Comparison of ENCODE assay signal across 22 cellular contexts in genomic region chr7:55212838-55213237, GRCh38.
DNase-seq lines count a peak whose midpoint lies in the region; ATAC-seq, FAIRE-seq and TF ChIP-seq lines count a peak whose summit lies in the region.
"Had no signal": no experiment of that assay in that cellular context is flagged by ENCODE, and none has a peak within 500 bp of the region (broad histone marks: within the 10 kb centered on the region; RNA-seq: fewer than 3 reads in every experiment).

No MANE protein-coding gene starts in this region.

- H3K23ac ChIP-seq in IMR-90 (ENCODE audit: low read depth, low read length) = no peak overlapping the region

- H2BK15ac ChIP-seq in IMR-90 (ENCODE audit: low read depth, low read length) = no peak overlapping the region

- no peaks in the 10 kb centered on the region for H3K27me3 ChIP-seq in IMR-90 (ENCODE audit: control insufficient read depth, insufficient read depth, low read length)
- H3K27me3 ChIP-seq in endothelial cell of umbilical vein (ENCODE audit: control insufficient read depth in 2 of 2, insufficient read depth in 2 of 2, low read length in 2 of 2) = peaks cover 0 to 2% of the 10 kb centered on the region in 2 experiments
- no peaks in the 10 kb centered on the region for H3K27me3 ChIP-seq in lower lobe of right lung (ENCODE audit: low read depth)
- no peaks in the 10 kb centered on the region for H3K27me3 ChIP-seq in PC-9 (ENCODE audit: insufficient read depth, low read depth)
- H3K27me3 ChIP-seq: right atrium auricular region had no signal

- H2AK9ac ChIP-seq in IMR-90 (replicated peaks; ENCODE audit: low read depth, low read length, poor library complexity) = no peak overlapping the region

- no peak overlapping the region for H3K9ac ChIP-seq in IMR-90 (ENCODE audit: low read depth, low read length)
- H3K9ac ChIP-seq in endothelial cell of umbilical vein (replicated peaks; ENCODE audit: extremely low read depth, insufficient read depth, low read length) = no peak overlapping the region

- in situ Hi-C loops in IMR-90 (cut with MboI; ENCODE audit: low sequenced_read_pairs) = no loop called here

- FAIRE-seq in endothelial cell of umbilical vein (lab: Jason Lieb, UNC) = peak; percentile 87
- FAIRE-seq: H1, kidney had no signal

- H2AFZ ChIP-seq in IMR-90 (replicated peaks; ENCODE audit: low read length, poor library complexity) (no peak overlapping the region), endothelial cell of umbilical vein (ENCODE audit: low read depth, low read length) (peak overlapping the region; percentile 2), PC-9 (no peak overlapping the region)

- no peak overlapping the region for H2BK20ac ChIP-seq in IMR-90 (ENCODE audit: low read depth, low read length)

- CTCF ChIA-PET in IMR-90 (lab: Yijun Ruan, JAX) (interaction anchor here (0.6 kb wide), 1 partner anchor 109 kb away, joined by 3 read pairs; no protein-coding TSS in a partner anchor), endothelial cell of umbilical vein (lab: Charles Lee) (interaction anchor here (0.8 to 2.1 kb wide), 12 partner anchors 10 to 439 kb away, joined by 3 to 12 read pairs (median 4); partner anchors contain the start of gene EGFR), PC-9 (lab: Charles Lee) (no interaction called here)

- TF ChIP-seq POLR2A in IMR-90 (IDR thresholded peaks at IDR 0.05; ENCODE audit: low read depth, low read length) = no peak
- TF ChIP-seq POLR2A in endothelial cell of umbilical vein (IDR thresholded peaks at IDR 0.05; ENCODE audit: low read depth, low read length) = no peak

- H2BK5ac ChIP-seq in IMR-90 (ENCODE audit: low read depth, low read length, poor library complexity, severe bottlenecking) = no peak overlapping the region

- dilution Hi-C loops in IMR-90 (cut with HindIII; ENCODE audit: low sequenced_read_pairs, unreplicated experiment) (no loop called here), endothelial cell of umbilical vein (cut with MboI; ENCODE audit: extremely low pct_ligation_motif_present, low sequenced_read_pairs) (no loop called here)

- H3K9me2 ChIP-seq in PC-9 (ENCODE audit: insufficient read depth) = no peaks in the 10 kb centered on the region

- H4K91ac ChIP-seq in IMR-90 (ENCODE audit: insufficient read depth, low read depth, low read length) = peak overlapping the region; percentile 41; the same call in 1 of the 2 replicates

- no peak for TF ChIP-seq RAD21 in IMR-90 (IDR thresholded peaks at IDR 0.05; ENCODE audit: low read length)

- ATAC-seq in IMR-90 (ENCODE audit: low read depth) = no peak
- peak; percentile 27 to 30 for ATAC-seq in lower lobe of right lung
- ATAC-seq in HG03378 (IDR thresholded peaks at IDR 0.05; ENCODE audit: unreplicated experiment) = no peak
- ATAC-seq: activated CD8-positive, alpha-beta memory T cell treated with anti-CD3 and anti-CD28 coated beads, Interleukin-2, amount 10 ng/mL, durations not matched to agents 7 days and 5 days had no signal

- POLR2A ChIA-PET in IMR-90 (lab: Charles Lee; ENCODE audit: unreplicated experiment) (no interaction called here), endothelial cell of umbilical vein (lab: Charles Lee) (no interaction called here), PC-9 (lab: Charles Lee; ENCODE audit: unreplicated experiment) (interaction anchor here (0.5 to 0.6 kb wide), 2 partner anchors 42 to 102 kb away, joined by 3 read pairs; no protein-coding TSS in a partner anchor)

- H3K79me2 ChIP-seq in endothelial cell of umbilical vein (ENCODE audit: control insufficient read depth, insufficient read depth, low read length) (no peaks in the 10 kb centered on the region), PC-9 (ENCODE audit: low read depth) (no peaks in the 10 kb centered on the region)

- peaks cover 47% of the 10 kb centered on the region for H3F3A ChIP-seq in PC-9 (ENCODE audit: insufficient read depth, low read depth)

- no peak overlapping the region for H2BK120ac ChIP-seq in IMR-90 (ENCODE audit: low read depth, low read length)

- no peak overlapping the region for H3K14ac ChIP-seq in IMR-90 (replicated peaks; ENCODE audit: low read depth, low read length)

- H3K9me1 ChIP-seq in IMR-90 (ENCODE audit: insufficient read depth, low read length) (peaks cover 26% of the 10 kb centered on the region), endothelial cell of umbilical vein (replicated peaks; ENCODE audit: control insufficient read depth, extremely low read depth, insufficient read depth, low read length) (no peaks in the 10 kb centered on the region)

- peaks cover 4 to 22% of the 10 kb centered on the region in 2 experiments; a peak in 2 of 4 replicates for H3K79me1 ChIP-seq in IMR-90 (ENCODE audit: low read depth in 1 of 2, low read length in 2 of 2)

- H3K4me2 ChIP-seq in IMR-90 (ENCODE audit: low read depth, low read length) (no peak overlapping the region), endothelial cell of umbilical vein (ENCODE audit: insufficient read depth, low read length) (no peak overlapping the region), PC-9 (no peak overlapping the region)

- intact Hi-C loops in IMR-90 (cut with micrococcal nuclease) = loop anchor here (5.0 kb wide), 1 partner anchor 34 kb away; no protein-coding TSS in a partner anchor
- intact Hi-C loops in endothelial cell of umbilical vein (cut with micrococcal nuclease) = no loop called here
- intact Hi-C loops in lower lobe of right lung (cut with DNase I) = no loop called here
- intact Hi-C loops in PC-9 (cut with micrococcal nuclease; ENCODE audit: unreplicated experiment) = no loop called here

- WGBS in IMR-90 (ENCODE audit: extremely low coverage in 2 of 2, insufficient read length in 1 of 2), 2 experiments = 92% methylated on average over 5 of the region's 10 CpGs; no CpG with 5 or more reads in 1 of the 2 experiments

- H3K56ac ChIP-seq in IMR-90 (ENCODE audit: extremely low read depth, insufficient read depth, low read length) = no peak overlapping the region

- BruUV-seq in IMR-90 (replicated peaks; lab: Mats Ljungman, UMichigan) = no TSS peak
- no TSS peak for BruUV-seq in endothelial cell of umbilical vein (replicated peaks; lab: Mats Ljungman, UMichigan)
- no TSS peak for BruUV-seq in PC-9 (replicated peaks; lab: Mats Ljungman, UMichigan)

- H4K20me1 ChIP-seq in IMR-90 (ENCODE audit: insufficient read depth, low read length) (no peaks in the 10 kb centered on the region), endothelial cell of umbilical vein (replicated peaks; ENCODE audit: control insufficient read depth, extremely low read depth, insufficient read depth, low read length) (no peaks in the 10 kb centered on the region), PC-9 (ENCODE audit: insufficient read depth) (peaks cover 11% of the 10 kb centered on the region; the same call in 1 of the 2 replicates)

- H3K4me3 ChIP-seq in AG10803 (ENCODE audit: low read length) = no peak overlapping the region
- no peak overlapping the region for H3K4me3 ChIP-seq in IMR-90 (ENCODE audit: insufficient read depth, low read depth, low read length)
- no peak overlapping the region for H3K4me3 ChIP-seq in endothelial cell of umbilical vein (replicated peaks in 1 of 3; ENCODE audit: insufficient read depth in 1 of 3, low read depth in 1 of 3, low read length in 3 of 3)
- no peak overlapping the region for H3K4me3 ChIP-seq in lower lobe of right lung
- H3K4me3 ChIP-seq in PC-9 = no peak overlapping the region
- H3K4me3 ChIP-seq: right atrium auricular region had no signal

- H3K4me1 ChIP-seq in IMR-90 (ENCODE audit: control insufficient read depth, insufficient read depth, low read length) (peaks cover 24% of the 10 kb centered on the region), endothelial cell of umbilical vein (ENCODE audit: control insufficient read depth, extremely low read depth, insufficient read depth, low read length) (peaks cover 8% of the 10 kb centered on the region), lower lobe of right lung (peaks cover 6% of the 10 kb centered on the region), PC-9 (replicated peaks; ENCODE audit: insufficient read depth) (peaks cover 14% of the 10 kb centered on the region)
- H3K4me1 ChIP-seq: right atrium auricular region had no signal

- H4K8ac ChIP-seq in IMR-90 (ENCODE audit: low read depth in 2 of 2, low read length in 2 of 2) = no peak overlapping the region

- DNase-seq in AG10803 (ENCODE audit: low read depth) = peak; percentile 17
- no peak for DNase-seq in IMR-90
- DNase-seq in endothelial cell of umbilical vein (ENCODE audit: low read depth, low spot score) = peak; percentile 50
- DNase-seq in lower lobe of right lung = no peak
- DNase-seq in PC-9 = no peak
- DNase-seq in central memory CD4-positive, alpha-beta T cell = no peak
- no peak for DNase-seq in activated CD4-positive, CD25-positive, alpha-beta regulatory T cell (lab: John Stamatoyannopoulos, UW)
- DNase-seq: activated CD4-positive, CD25-positive, alpha-beta regulatory T cell treated with anti-CD3 and anti-CD28 coated beads, Interleukin-2, amount 50 U/mL, for 72 hours; activated CD8-positive, alpha-beta memory T cell treated with anti-CD3 and anti-CD28 coated beads, Interleukin-2, amount 10 ng/mL, durations not matched to agents 7 days and 5 days; caudate nucleus; CD8-positive, alpha-beta memory T cell; effector CD4-positive, alpha-beta T cell; kidney; NCI-H1694; NCI-H345; occipital lobe; SHP77 treated with DMSO at 0.1 percent for 48 hours; stimulated activated naive CD4-positive, alpha-beta T cell treated with Interleukin-2 at 50 U/mL for 16 hours; T-helper 2 cell had no signal

- no peaks in the 10 kb centered on the region for H3K9me3 ChIP-seq in IMR-90 (ENCODE audit: control insufficient read depth, insufficient read depth, low read length)
- H3K9me3 ChIP-seq in endothelial cell of umbilical vein (replicated peaks; ENCODE audit: control insufficient read depth, insufficient read depth, low read length) = no peaks in the 10 kb centered on the region
- no peaks in the 10 kb centered on the region for H3K9me3 ChIP-seq in lower lobe of right lung
- H3K9me3 ChIP-seq in PC-9 (ENCODE audit: insufficient read depth, low read depth) = no peaks in the 10 kb centered on the region
- H3K9me3 ChIP-seq: right atrium auricular region had no signal

- no peak for TF ChIP-seq CTCF in AG10803 (conservative IDR thresholded peaks at IDR 0.05; ENCODE audit: low read length)
- no peak for TF ChIP-seq CTCF in IMR-90 (conservative IDR thresholded peaks at IDR 0.05; ENCODE audit: low read depth, low read length)
- peak in 1 of 2 donors; percentile 4 for TF ChIP-seq CTCF in endothelial cell of umbilical vein (IDR thresholded peaks at IDR 0.05; ENCODE audit: extremely low read depth in 1 of 2, insufficient read depth in 1 of 2, low read depth in 1 of 2, low read length in 2 of 2)
- TF ChIP-seq CTCF in lower lobe of right lung (IDR thresholded peaks at IDR 0.05) = no peak
- TF ChIP-seq CTCF in PC-9 (conservative IDR thresholded peaks at IDR 0.05) = no peak

- no peak overlapping the region for H3K18ac ChIP-seq in IMR-90 (ENCODE audit: low read depth, low read length)

- H4K5ac ChIP-seq in IMR-90 (ENCODE audit: low read depth, low read length) = no peak overlapping the region

- H3K36me3 ChIP-seq in IMR-90 (ENCODE audit: control insufficient read depth, insufficient read depth, low read length) (peaks cover 19% of the 10 kb centered on the region), endothelial cell of umbilical vein (ENCODE audit: control insufficient read depth in 2 of 2, extremely low read depth in 1 of 2, insufficient read depth in 2 of 2, low read length in 2 of 2) (no peaks in the 10 kb centered on the region), lower lobe of right lung (peaks cover 12% of the 10 kb centered on the region), PC-9 (ENCODE audit: low read depth) (peaks cover 15% of the 10 kb centered on the region)

- H3K27ac ChIP-seq in IMR-90 (ENCODE audit: insufficient read depth, low read length) (no peak overlapping the region), endothelial cell of umbilical vein (ENCODE audit: insufficient read depth, low read depth, low read length) (no peak overlapping the region), lower lobe of right lung (peak overlapping the region; percentile 9), PC-9 (no peak overlapping the region)
- H3K27ac ChIP-seq: right atrium auricular region had no signal

- no peak overlapping the region for H2AK5ac ChIP-seq in IMR-90 (ENCODE audit: low read depth, low read length)

- H3K4ac ChIP-seq in IMR-90 (ENCODE audit: low read depth, low read length) = peak overlapping the region; percentile 2; the same call in 1 of the 2 replicates

Comparison
In these comparisons a context has a peak if more than half of its experiments do, and no peak if none do; other contexts are left out.
1. DNase-seq: peak in AG10803 (single experiment) and endothelial cell of umbilical vein (single experiment); none in IMR-90 (single experiment), lower lobe of right lung (single experiment), PC-9 (0 of 2), central memory CD4-positive, alpha-beta T cell (single experiment) and activated CD4-positive, CD25-positive, alpha-beta regulatory T cell (0 of 4).
2. ATAC-seq: peak in lower lobe of right lung (2 of 2); none in IMR-90 (single experiment) and HG03378 (single experiment).